ENCODE assay signal across 10 cellular contexts in the genomic region with DNA sequence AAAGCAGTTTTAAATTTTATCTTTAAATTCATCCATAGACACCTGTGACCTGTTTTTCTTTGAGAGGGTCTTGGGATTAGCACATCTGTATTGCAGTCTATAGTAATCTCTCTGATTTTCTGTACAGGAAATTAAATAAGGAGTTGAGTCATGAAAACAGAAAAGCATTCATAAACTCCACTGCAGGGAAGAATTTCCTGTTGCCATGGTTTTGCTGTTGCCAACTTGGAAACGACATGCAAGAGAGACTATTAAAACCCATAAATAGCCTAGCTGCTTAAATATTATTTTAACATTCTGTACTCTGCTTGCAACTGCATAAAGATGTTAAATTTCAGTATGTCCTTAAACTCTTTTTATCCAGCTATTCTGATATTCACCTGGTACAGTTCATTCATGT.
A peak's percentile ranks its signal among the peaks of the same experiment; 100 is the strongest.
DNase-seq lines count a peak whose midpoint lies in the region; ATAC-seq and TF ChIP-seq lines count a peak whose summit lies in the region.
"Had no signal": no experiment of that assay in that cellular context is flagged by ENCODE, and none has a peak within 500 bp of the region (broad histone marks: within the 10 kb centered on the region; RNA-seq: fewer than 3 reads in every experiment).

No MANE protein-coding gene starts in this region.

- H3F3A ChIP-seq in SK-N-SH (replicated peaks; ENCODE audit: insufficient read depth) (peaks cover 18% of the 10 kb centered on the region), neural cell (ENCODE audit: insufficient read depth, low read length, poor library complexity, severe bottlenecking) (no peaks in the 10 kb centered on the region)

- H3K27ac ChIP-seq in SK-N-SH (ENCODE audit: low read depth in 2 of 2, low read length in 1 of 2), result peak overlapping the region; percentile 79 to 89
- H3K27ac ChIP-seq in neural cell (ENCODE audit: low read length), result no peak overlapping the region
- H3K27ac ChIP-seq: epithelial cell of prostate had no signal

- H3K9me3 ChIP-seq in SK-N-SH, result peaks cover 12% of the 10 kb centered on the region; the same call in 1 of the 2 replicates
- no peaks in the 10 kb centered on the region for H3K9me3 ChIP-seq in neural cell (ENCODE audit: low read length)

- POLR2A ChIA-PET in SK-N-SH (lab: Yijun Ruan, JAX), result no interaction called here

- H3K4me1 ChIP-seq in SK-N-SH (ENCODE audit: control insufficient read depth in 1 of 2, insufficient read depth in 2 of 2, low read depth in 1 of 2, low read length in 1 of 2), result peaks cover 13 to 26% of the 10 kb centered on the region in 2 experiments

- H3K9ac ChIP-seq in SK-N-SH (peak overlapping the region; percentile 27; the same call in 1 of the 2 replicates), neural cell (ENCODE audit: low read length) (no peak overlapping the region)

- no peak for ATAC-seq in HG02571 (IDR thresholded peaks at IDR 0.05; ENCODE audit: unreplicated experiment)
- ATAC-seq: T-cell had no signal

- H3K9me2 ChIP-seq in SK-N-SH (no peaks in the 10 kb centered on the region), neural cell (ENCODE audit: insufficient read depth, low read length) (no peaks in the 10 kb centered on the region)

- TF ChIP-seq RAD21 in SK-N-SH (IDR thresholded peaks at IDR 0.05; ENCODE audit: low read length), result no peak
- TF ChIP-seq RAD21 in neural cell (conservative IDR thresholded peaks at IDR 0.05), result no peak

- no peak for TF ChIP-seq CTCF in SK-N-SH (IDR thresholded peaks at IDR 0.05)
- TF ChIP-seq CTCF in epithelial cell of proximal tubule (conservative IDR thresholded peaks at IDR 0.05; ENCODE audit: low read depth, low read length), result no peak
- TF ChIP-seq CTCF in neural cell (IDR thresholded peaks at IDR 0.05; ENCODE audit: poor library complexity, severe bottlenecking), result no peak

- no peaks in the 10 kb centered on the region for H3K27me3 ChIP-seq in SK-N-SH (ENCODE audit: insufficient read depth)
- H3K27me3 ChIP-seq in neural cell (ENCODE audit: insufficient read depth, low read depth, low read length), result no peaks in the 10 kb centered on the region

- H3K36me3 ChIP-seq in SK-N-SH (replicated peaks in 1 of 2; ENCODE audit: control insufficient read depth in 1 of 2, insufficient read depth in 2 of 2, low read length in 1 of 2) (peaks cover 4 to 34% of the 10 kb centered on the region in 2 experiments), neural cell (ENCODE audit: insufficient read depth, low read length) (no peaks in the 10 kb centered on the region)

- WGBS in SK-N-SH (ENCODE audit: low lambda C conversion rate), result 8% methylated on average over 1 of the region's 1 CpG

- H4K20me1 ChIP-seq in SK-N-SH (ENCODE audit: insufficient read depth), result no peaks in the 10 kb centered on the region
- no peaks in the 10 kb centered on the region for H4K20me1 ChIP-seq in neural cell (ENCODE audit: insufficient read depth)

- CTCF ChIA-PET in SK-N-SH (lab: Yijun Ruan, JAX), result interaction anchor here (0.7 to 2.7 kb wide), 2 partner anchors 102 to 1134 kb away, joined by 4 to 8 read pairs; no protein-coding TSS in a partner anchor

- TF ChIP-seq EP300 in SK-N-SH (IDR thresholded peaks at IDR 0.05; ENCODE audit: borderline replicate concordance in 1 of 2, low read depth in 1 of 2, low read length in 1 of 2), result no peak
- no peak for TF ChIP-seq EP300 in neural cell (conservative IDR thresholded peaks at IDR 0.05; ENCODE audit: poor library complexity, severe bottlenecking)

- H3K4me2 ChIP-seq in SK-N-SH, result peak overlapping the region; percentile 67
- no peak overlapping the region for H3K4me2 ChIP-seq in neural cell (ENCODE audit: low read length)

- DNase-seq in Ammon's horn (ENCODE audit: low spot score) (peak; percentile 60), SK-N-SH (no peak), epithelial cell of proximal tubule (ENCODE audit: low read depth) (peak; percentile 12), DMS79 treated with DMSO at 0.1 percent for 48 hours (lab: John Stamatoyannopoulos, UW) (no peak), NCI-H187 (lab: John Stamatoyannopoulos, UW) (no peak)
- DNase-seq in effector CD4-positive, alpha-beta T cell, result no peak
- DNase-seq: T-cell had no signal

- H2AFZ ChIP-seq in SK-N-SH (ENCODE audit: low read depth) (no peak overlapping the region), neural cell (ENCODE audit: low read depth, low read length) (no peak overlapping the region)

- H3K79me2 ChIP-seq in SK-N-SH (ENCODE audit: insufficient read depth) (peaks cover 17% of the 10 kb centered on the region; the same call in 1 of the 2 replicates), neural cell (replicated peaks; ENCODE audit: insufficient read depth, low read length) (no peaks in the 10 kb centered on the region)

- H3K4me3 ChIP-seq in SK-N-SH (ENCODE audit: low read depth in 2 of 2, low read length in 1 of 2), result peak overlapping the region in 1 of 2 experiments; percentile 27; a peak in 1 of 4 replicates
- no peak overlapping the region for H3K4me3 ChIP-seq in epithelial cell of proximal tubule (ENCODE audit: low read depth, low read length)
- H3K4me3 ChIP-seq in neural cell (ENCODE audit: low read length), result peak overlapping the region; percentile 14

TF ChIP-seq in SK-N-SH, 30 proteins besides CTCF, POLR2A, EP300 and RAD21 (continues in another document):
- TF ChIP-seq ELF1 (IDR thresholded peaks at IDR 0.05) (no peak), MEF2A (IDR thresholded peaks at IDR 0.05; ENCODE audit: borderline replicate concordance, low read depth) (peak; percentile 33; the same call in 1 of the 2 replicates), FOSL2 (IDR thresholded peaks at IDR 0.05; ENCODE audit: borderline replicate concordance, low read depth) (peak; percentile 35; the same call in 1 of the 2 replicates), RCOR1 (IDR thresholded peaks at IDR 0.05; ENCODE audit: low read length) (no peak), ZBTB33 (IDR thresholded peaks at IDR 0.05; ENCODE audit: borderline replicate concordance, low read depth) (no peak), TAF1 (IDR thresholded peaks at IDR 0.05; ENCODE audit: borderline replicate concordance, low read depth, low read length) (no peak)
- TF ChIP-seq, protein P1, sequence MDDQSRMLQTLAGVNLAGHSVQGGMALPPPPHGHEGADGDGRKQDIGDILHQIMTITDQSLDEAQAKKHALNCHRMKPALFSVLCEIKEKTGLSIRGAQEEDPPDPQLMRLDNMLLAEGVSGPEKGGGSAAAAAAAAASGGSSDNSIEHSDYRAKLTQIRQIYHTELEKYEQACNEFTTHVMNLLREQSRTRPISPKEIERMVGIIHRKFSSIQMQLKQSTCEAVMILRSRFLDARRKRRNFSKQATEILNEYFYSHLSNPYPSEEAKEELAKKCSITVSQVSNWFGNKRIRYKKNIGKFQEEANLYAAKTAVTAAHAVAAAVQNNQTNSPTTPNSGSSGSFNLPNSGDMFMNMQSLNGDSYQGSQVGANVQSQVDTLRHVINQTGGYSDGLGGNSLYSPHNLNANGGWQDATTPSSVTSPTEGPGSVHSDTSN (IDR thresholded peaks at IDR 0.05), result no peak; the same call in 1 of the 2 replicates

TF ChIP-seq in neural cell, 6 proteins besides CTCF, POLR2A, EP300 and RAD21:
- TF ChIP-seq, protein P2, sequence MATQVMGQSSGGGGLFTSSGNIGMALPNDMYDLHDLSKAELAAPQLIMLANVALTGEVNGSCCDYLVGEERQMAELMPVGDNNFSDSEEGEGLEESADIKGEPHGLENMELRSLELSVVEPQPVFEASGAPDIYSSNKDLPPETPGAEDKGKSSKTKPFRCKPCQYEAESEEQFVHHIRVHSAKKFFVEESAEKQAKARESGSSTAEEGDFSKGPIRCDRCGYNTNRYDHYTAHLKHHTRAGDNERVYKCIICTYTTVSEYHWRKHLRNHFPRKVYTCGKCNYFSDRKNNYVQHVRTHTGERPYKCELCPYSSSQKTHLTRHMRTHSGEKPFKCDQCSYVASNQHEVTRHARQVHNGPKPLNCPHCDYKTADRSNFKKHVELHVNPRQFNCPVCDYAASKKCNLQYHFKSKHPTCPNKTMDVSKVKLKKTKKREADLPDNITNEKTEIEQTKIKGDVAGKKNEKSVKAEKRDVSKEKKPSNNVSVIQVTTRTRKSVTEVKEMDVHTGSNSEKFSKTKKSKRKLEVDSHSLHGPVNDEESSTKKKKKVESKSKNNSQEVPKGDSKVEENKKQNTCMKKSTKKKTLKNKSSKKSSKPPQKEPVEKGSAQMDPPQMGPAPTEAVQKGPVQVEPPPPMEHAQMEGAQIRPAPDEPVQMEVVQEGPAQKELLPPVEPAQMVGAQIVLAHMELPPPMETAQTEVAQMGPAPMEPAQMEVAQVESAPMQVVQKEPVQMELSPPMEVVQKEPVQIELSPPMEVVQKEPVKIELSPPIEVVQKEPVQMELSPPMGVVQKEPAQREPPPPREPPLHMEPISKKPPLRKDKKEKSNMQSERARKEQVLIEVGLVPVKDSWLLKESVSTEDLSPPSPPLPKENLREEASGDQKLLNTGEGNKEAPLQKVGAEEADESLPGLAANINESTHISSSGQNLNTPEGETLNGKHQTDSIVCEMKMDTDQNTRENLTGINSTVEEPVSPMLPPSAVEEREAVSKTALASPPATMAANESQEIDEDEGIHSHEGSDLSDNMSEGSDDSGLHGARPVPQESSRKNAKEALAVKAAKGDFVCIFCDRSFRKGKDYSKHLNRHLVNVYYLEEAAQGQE (IDR thresholded peaks at IDR 0.05; ENCODE audit: borderline replicate concordance), result no peak
TF ChIP-seq in neural cell: peak in this region for 0.

Comparison
In these comparisons a context has a peak if more than half of its experiments do, and no peak if none do; other contexts are left out.
1. DNase-seq: peak in Ammon's horn (single experiment) and epithelial cell of proximal tubule (single experiment); none in SK-N-SH (single experiment), DMS79 treated with DMSO at 0.1 percent for 48 hours (single experiment), effector CD4-positive, alpha-beta T cell (single experiment) and NCI-H187 (0 of 2).